In genomic region chr2:23687713-23688112, GRCh38 we compare ENCODE assay signal across 25 cellular contexts.
"Had no signal": no experiment of that assay in that cellular context is flagged by ENCODE, and none has a peak within 500 bp of the region (broad histone marks: within the 10 kb centered on the region; RNA-seq: fewer than 3 reads in every experiment).

No MANE protein-coding gene starts in this region.

- H3K27me3 ChIP-seq: hepatocyte, stomach, testis, thyroid gland, transverse colon, upper lobe of right lung had no signal

- H3K4me1 ChIP-seq: heart left ventricle, lower lobe of right lung, testis, transverse colon, upper lobe of right lung had no signal

- H3K9ac ChIP-seq: parathyroid adenoma had no signal

- H3K4me2 ChIP-seq: hepatocyte had no signal

- H2AFZ ChIP-seq: hepatocyte, parathyroid adenoma had no signal

- DNase-seq: islet precursor cell; mammary epithelial cell; mesenchymal stem cell; naive thymus-derived CD8-positive, alpha-beta T cell; occipital lobe; retina; right cardiac atrium; stimulated activated CD4-positive, alpha-beta T cell treated with anti-CD3 and anti-CD28 coated beads, Interleukin-12 subunit alpha, Interleukin-12 subunit beta, amount 100 ng/mL, for 4 hours; stimulated activated CD4-positive, alpha-beta T cell treated with anti-CD3 and anti-CD28 coated beads, Interleukin-15, amount 100 ng/mL, for 24 hours; stimulated activated CD4-positive, alpha-beta T cell treated with anti-CD3 and anti-CD28 coated beads, Interleukin-2, amount 100 ng/mL, for 24 hours; stimulated activated CD4-positive, alpha-beta T cell treated with anti-CD3 and anti-CD28 coated beads, Interleukin-4, amount 100 ng/mL, for 1 hour; stimulated activated naive B cell treated with anti-CD40 and anti-IgM and Interleukin-4, amounts not matched to agents 10 μg/mL and 1 μg/mL and 100 μg/mL, for 72 hours; stimulated activated naive CD8-positive, alpha-beta T cell treated with anti-CD3 and anti-CD28 coated beads, Interleukin-15, Interleukin-2, amounts not matched to agents 100 U/mL and 50 U/mL, for 24 hours; stomach; testis; thyroid gland; transverse colon; upper lobe of right lung had no signal

- H3K9me3 ChIP-seq: heart left ventricle, lower lobe of right lung, neutrophil, stomach, testis, thyroid gland, transverse colon, upper lobe of right lung had no signal

- ATAC-seq: lower lobe of right lung; naive thymus-derived CD8-positive, alpha-beta T cell; right cardiac atrium; sciatic nerve; stimulated activated naive B cell treated with anti-CD40 and anti-IgM and Interleukin-4, amounts not matched to agents 10 μg/mL and 1 μg/mL and 100 μg/mL, for 72 hours; stimulated activated naive CD8-positive, alpha-beta T cell treated with anti-CD3 and anti-CD28 coated beads, Interleukin-15, Interleukin-2, amounts not matched to agents 100 U/mL and 50 U/mL, for 24 hours; upper lobe of right lung had no signal

- H3K4me3 ChIP-seq: heart left ventricle, hepatocyte, lower lobe of right lung, skin epidermis, stomach, testis, thyroid gland, transverse colon, upper lobe of right lung had no signal

- H3K36me3 ChIP-seq: neutrophil, thyroid gland, transverse colon, upper lobe of right lung had no signal

- H3K27ac ChIP-seq: heart left ventricle, hepatocyte, lower lobe of right lung, neutrophil, parathyroid adenoma, skin epidermis, stomach, testis, thyroid gland, transverse colon, upper lobe of right lung had no signal
